ENCODE assay signal across 8 cellular contexts in the genomic region with DNA sequence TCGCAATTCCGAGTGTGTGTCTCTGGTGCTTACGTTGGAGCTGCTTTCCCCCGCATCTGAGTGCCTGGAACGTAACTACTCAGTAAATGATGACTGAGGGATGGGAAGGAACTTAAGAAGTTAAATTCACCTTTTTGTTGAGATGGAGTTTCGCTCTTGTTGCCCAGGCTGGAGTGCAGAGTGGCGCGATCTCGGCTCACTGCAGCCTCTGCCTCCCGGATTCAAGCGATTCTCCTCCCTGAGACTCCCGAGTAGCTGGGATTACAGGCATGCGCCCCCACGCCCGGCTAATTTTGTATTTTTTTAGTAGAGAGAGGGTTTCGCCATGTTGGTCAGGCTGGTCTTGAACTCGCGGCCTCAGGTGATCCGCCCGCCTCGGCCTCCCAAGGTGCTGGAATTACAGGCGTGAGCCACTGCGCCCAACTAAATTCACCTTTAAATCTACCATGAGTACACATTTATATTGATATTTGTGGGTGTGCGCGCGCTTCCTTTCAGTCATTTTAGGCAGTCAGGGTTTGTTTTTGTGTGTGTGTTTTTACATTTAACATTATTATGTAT. TPM values are rescaled to one million over a fixed set of nuclear protein-coding genes. Genes with fewer than 3 reads are reported as not detected.
DNase-seq lines count a peak whose midpoint lies in the region; ATAC-seq, FAIRE-seq and TF ChIP-seq lines count a peak whose summit lies in the region.

No MANE protein-coding gene starts in this region.

- H3K27me3 ChIP-seq in bronchial epithelial cell (ENCODE audit: control insufficient read depth, insufficient read depth, low read length) (no peaks in the 10 kb centered on the region), mononuclear cell (ENCODE audit: insufficient read depth, low read length) (no peaks in the 10 kb centered on the region)

- H3K4me3 Mint-ChIP-seq in stimulated activated naive CD8-positive, alpha-beta T cell treated with anti-CD3 and anti-CD28 coated beads, Interleukin-15, Interleukin-2, amounts not matched to agents 100 ng/mL and 50 ng/mL, for 24 hours: peak overlapping the region; percentile 99

- peak overlapping the region; percentile 97 for H3K27ac Mint-ChIP-seq in stimulated activated naive CD8-positive, alpha-beta T cell treated with anti-CD3 and anti-CD28 coated beads, Interleukin-15, Interleukin-2, amounts not matched to agents 100 ng/mL and 50 ng/mL, for 24 hours

- peaks cover 29% of the 10 kb centered on the region for H3K36me3 Mint-ChIP-seq in stimulated activated naive CD8-positive, alpha-beta T cell treated with anti-CD3 and anti-CD28 coated beads, Interleukin-15, Interleukin-2, amounts not matched to agents 100 ng/mL and 50 ng/mL, for 24 hours (ENCODE audit: low read depth)

- H3K9me3 Mint-ChIP-seq in stimulated activated naive CD8-positive, alpha-beta T cell treated with anti-CD3 and anti-CD28 coated beads, Interleukin-15, Interleukin-2, amounts not matched to agents 100 ng/mL and 50 ng/mL, for 24 hours: no peaks in the 10 kb centered on the region

- H3K36me3 ChIP-seq in bronchial epithelial cell (ENCODE audit: control insufficient read depth, insufficient read depth, low read length): no peaks in the 10 kb centered on the region

- peaks cover 15% of the 10 kb centered on the region for H3K4me1 ChIP-seq in mononuclear cell (ENCODE audit: insufficient read depth, low read length)

- peaks cover 45% of the 10 kb centered on the region for H3K4me1 Mint-ChIP-seq in stimulated activated naive CD8-positive, alpha-beta T cell treated with anti-CD3 and anti-CD28 coated beads, Interleukin-15, Interleukin-2, amounts not matched to agents 100 ng/mL and 50 ng/mL, for 24 hours (ENCODE audit: low read depth)

- H3K9me3 ChIP-seq in mononuclear cell (ENCODE audit: low read depth, low read length): no peaks in the 10 kb centered on the region

- DNase-seq in stimulated activated naive CD8-positive, alpha-beta T cell treated with anti-CD3 and anti-CD28 coated beads, Interleukin-15, Interleukin-2, amounts not matched to agents 100 U/mL and 50 U/mL, for 24 hours: no peak
- no peak for DNase-seq in bronchial epithelial cell (ENCODE audit: low read depth)
- DNase-seq in NCI-H1694 (lab: John Stamatoyannopoulos, UW): no peak
- DNase-seq in NCI-H82 treated with DMSO at 0.1 percent for 48 hours (lab: John Stamatoyannopoulos, UW; ENCODE audit: unreplicated experiment): no peak

- no peaks in the 10 kb centered on the region for H3K27me3 Mint-ChIP-seq in stimulated activated naive CD8-positive, alpha-beta T cell treated with anti-CD3 and anti-CD28 coated beads, Interleukin-15, Interleukin-2, amounts not matched to agents 100 ng/mL and 50 ng/mL, for 24 hours

- ATAC-seq in stimulated activated naive CD8-positive, alpha-beta T cell treated with anti-CD3 and anti-CD28 coated beads, Interleukin-15, Interleukin-2, amounts not matched to agents 100 U/mL and 50 U/mL, for 24 hours: no peak
- no peak for ATAC-seq in GM21526 (IDR thresholded peaks at IDR 0.05; ENCODE audit: low FRiP score, unreplicated experiment)
- ATAC-seq in HG02973 (IDR thresholded peaks at IDR 0.05; ENCODE audit: unreplicated experiment): no peak

- H3K4me3 ChIP-seq in bronchial epithelial cell (ENCODE audit: low read depth, low read length) (peak overlapping the region; percentile 74), mononuclear cell (ENCODE audit: low read length) (peak overlapping the region; percentile 79)

- no peak for FAIRE-seq in bronchial epithelial cell (lab: Jason Lieb, UNC)

- TF ChIP-seq CTCF in bronchial epithelial cell (IDR thresholded peaks at IDR 0.05; ENCODE audit: insufficient read depth, low read length, severe bottlenecking): no peak

RNA-seq across cellular contexts. Expression of a gene that starts 0.9 kb away (rescaled TPM):
- 417 and 613 TPM in 2 replicates for total RNA-seq in bronchial epithelial cell
- 272 TPM for total RNA-seq in mononuclear cell

RNA-seq across cellular contexts. Expression of a gene that starts 36.0 kb away (rescaled TPM):
- total RNA-seq in bronchial epithelial cell (37.9 and 46.9 TPM in 2 replicates), mononuclear cell (103 TPM)
